In the genomic region with DNA sequence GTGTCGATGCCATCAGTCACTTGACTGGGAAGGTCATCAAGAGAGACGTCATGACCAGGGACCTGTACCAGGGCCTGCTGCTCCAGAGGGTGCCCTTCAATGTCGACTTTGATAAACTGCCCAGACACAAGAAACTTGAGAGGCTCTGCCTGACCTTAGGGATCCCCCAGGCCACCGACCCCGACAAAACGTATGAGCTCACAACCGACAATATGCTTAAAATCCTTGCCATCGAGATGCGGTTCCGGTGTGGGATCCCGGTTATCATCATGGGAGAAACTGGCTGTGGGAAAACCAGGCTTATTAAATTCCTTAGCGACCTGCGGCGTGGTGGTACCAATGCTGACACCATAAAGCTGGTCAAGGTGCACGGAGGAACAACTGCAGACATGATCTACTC, we compare ENCODE assay signal across 14 cellular contexts.
DNase-seq lines count a peak whose midpoint lies in the region; ATAC-seq and TF ChIP-seq lines count a peak whose summit lies in the region.
"Had no signal": no experiment of that assay in that cellular context is flagged by ENCODE, and none has a peak within 500 bp of the region (broad histone marks: within the 10 kb centered on the region; RNA-seq: fewer than 3 reads in every experiment).

No MANE protein-coding gene starts in this region.

- H3K27me3 ChIP-seq in HCT116 (ENCODE audit: insufficient read depth, low read length) = no peaks in the 10 kb centered on the region
- no peaks in the 10 kb centered on the region for H3K27me3 ChIP-seq in spleen (replicated peaks in 1 of 7)

- intact Hi-C loops in HCT116 (cut with micrococcal nuclease) = no loop called here
- intact Hi-C loops in spleen (cut with DNase I; ENCODE audit: low total_unique reads) = no loop called here

- H3K4me3 Mint-ChIP-seq in T-helper 1 cell treated with Interleukin-12 subunit alpha and Interleukin-12 subunit beta and Interleukin-4 antibody, amounts not matched to agents 30 μg/mL and 1 μg/mL, for 36 hours = no peak overlapping the region
- peak overlapping the region; percentile 53 for H3K4me3 Mint-ChIP-seq in endothelial cell (ENCODE audit: unreplicated experiment)
- H3K4me3 Mint-ChIP-seq: CD14-positive monocyte; CD8-positive, alpha-beta T cell; IgD-negative memory B cell had no signal

- no peaks in the 10 kb centered on the region for H3K9me3 Mint-ChIP-seq in T-helper 1 cell treated with Interleukin-12 subunit alpha and Interleukin-12 subunit beta and Interleukin-4 antibody, amounts not matched to agents 30 μg/mL and 1 μg/mL, for 36 hours
- no peaks in the 10 kb centered on the region for H3K9me3 Mint-ChIP-seq in endothelial cell (ENCODE audit: unreplicated experiment)
- H3K9me3 Mint-ChIP-seq: CD8-positive, alpha-beta T cell; IgD-negative memory B cell had no signal

- H4K20me1 ChIP-seq in HCT116 (ENCODE audit: insufficient read depth) = no peaks in the 10 kb centered on the region

- no peaks in the 10 kb centered on the region for H3K9me2 ChIP-seq in HCT116 (ENCODE audit: insufficient read depth)

- no peak for ATAC-seq in HCT116
- ATAC-seq: CD8-positive, alpha-beta T cell had no signal

- H3K27ac ChIP-seq in HCT116 (ENCODE audit: low read depth, low read length) (no peak overlapping the region), spleen (no peak overlapping the region)
- H3K27ac ChIP-seq: 22Rv1 had no signal

- H2AFZ ChIP-seq in HCT116 (ENCODE audit: low read depth, low read length, poor library complexity, severe bottlenecking) = no peak overlapping the region

- no peak overlapping the region for H3K9ac ChIP-seq in HCT116 (ENCODE audit: low read length)

- CTCF ChIA-PET in HCT116 (lab: Charles Lee) = no interaction called here

- RAD21 ChIA-PET in HCT116 (lab: Charles Lee; ENCODE audit: low non-redundant PET in 1 of 2, low total read pairs in 2 of 2, uncharacterized antibody in 2 of 2, unreplicated experiment in 2 of 2) = no interaction called here

- 92 to 97% (median 95%) methylated on average over 15 of the region's 15 CpGs for WGBS in spleen, 5 donors

- H3K4me1 ChIP-seq in HCT116 (ENCODE audit: control insufficient read depth in 1 of 2, insufficient read depth in 2 of 2, low read length in 2 of 2) (no peaks in the 10 kb centered on the region), spleen (no peaks in the 10 kb centered on the region)

- POLR2A ChIA-PET in HCT116 (lab: Charles Lee) = no interaction called here

- H3K4me1 Mint-ChIP-seq in T-helper 1 cell treated with Interleukin-12 subunit alpha and Interleukin-12 subunit beta and Interleukin-4 antibody, amounts not matched to agents 30 μg/mL and 1 μg/mL, for 36 hours (ENCODE audit: low read depth) = peaks cover 24% of the 10 kb centered on the region
- peaks cover 3% of the 10 kb centered on the region for H3K4me1 Mint-ChIP-seq in endothelial cell (ENCODE audit: unreplicated experiment)
- H3K4me1 Mint-ChIP-seq: CD14-positive monocyte had no signal

- TSS peak; percentile 25 for BruUV-seq in HCT116 (replicated peaks; lab: Mats Ljungman, UMichigan)

- TF ChIP-seq RAD21 in HCT116 (IDR thresholded peaks at IDR 0.05; ENCODE audit: low read depth) = no peak

- H3K4me3 ChIP-seq in HCT116 (replicated peaks in 1 of 2; ENCODE audit: low read depth in 1 of 2, low read length in 2 of 2) (no peak overlapping the region), spleen (no peak overlapping the region)

- no peak for DNase-seq in T-helper 1 cell
- DNase-seq in HCT116 (ENCODE audit: low read depth, low spot score) = no peak
- no peak for DNase-seq in endothelial cell (ENCODE audit: low spot score)
- peak; percentile 21 for DNase-seq in spleen
- DNase-seq in GM20000 (ENCODE audit: low spot score) = no peak
- no peak for DNase-seq in DMS153 (lab: John Stamatoyannopoulos, UW)
- DNase-seq: CD8-positive, alpha-beta T cell; COR-L47; DND-41; GDM1 had no signal

- peaks cover 75% of the 10 kb centered on the region for H3K36me3 Mint-ChIP-seq in T-helper 1 cell treated with Interleukin-12 subunit alpha and Interleukin-12 subunit beta and Interleukin-4 antibody, amounts not matched to agents 30 μg/mL and 1 μg/mL, for 36 hours (ENCODE audit: low read depth)
- peaks cover 64% of the 10 kb centered on the region for H3K36me3 Mint-ChIP-seq in endothelial cell (ENCODE audit: low read depth, unreplicated experiment)

- peak overlapping the region; percentile 20 for H3K27ac Mint-ChIP-seq in T-helper 1 cell treated with Interleukin-12 subunit alpha and Interleukin-12 subunit beta and Interleukin-4 antibody, amounts not matched to agents 30 μg/mL and 1 μg/mL, for 36 hours
- no peak overlapping the region for H3K27ac Mint-ChIP-seq in endothelial cell (ENCODE audit: unreplicated experiment)
- H3K27ac Mint-ChIP-seq: IgD-negative memory B cell had no signal

- H3K79me2 ChIP-seq in HCT116 (ENCODE audit: insufficient read depth, low read length) = no peaks in the 10 kb centered on the region

- TF ChIP-seq POLR2A in HCT116 (IDR thresholded peaks at IDR 0.05; ENCODE audit: borderline replicate concordance, extremely low read depth, insufficient read depth, insufficient read length) (no peak), spleen (IDR thresholded peaks at IDR 0.05) (no peak)

- H3K36me3 ChIP-seq in HCT116 (ENCODE audit: control insufficient read depth in 1 of 2, insufficient read depth in 2 of 2, low read length in 2 of 2) = peaks cover 12 to 32% of the 10 kb centered on the region in 2 experiments; a peak in 3 of 4 replicates
- peaks cover 19 to 100% (median 98%) of the 10 kb centered on the region in 6 donors for H3K36me3 ChIP-seq in spleen

- H3K9me3 ChIP-seq in HCT116 (ENCODE audit: control insufficient read depth in 1 of 2, insufficient read depth in 1 of 2, low read depth in 1 of 2, low read length in 2 of 2) (no peaks in the 10 kb centered on the region), spleen (no peaks in the 10 kb centered on the region)

- no peak overlapping the region for H3K4me2 ChIP-seq in HCT116 (ENCODE audit: low read length)

- no peak for TF ChIP-seq CTCF in HCT116 (IDR thresholded peaks at IDR 0.05 in 2 of 3, conservative IDR thresholded peaks at IDR 0.05 in 1 of 3; ENCODE audit: borderline replicate concordance in 1 of 3, insufficient read depth in 1 of 3, low read depth in 2 of 3, low read length in 2 of 3)
- no peak for TF ChIP-seq CTCF in endothelial cell (IDR thresholded peaks at IDR 0.05; ENCODE audit: unreplicated experiment)
- TF ChIP-seq CTCF in spleen (IDR thresholded peaks at IDR 0.05 in 8 of 11, conservative IDR thresholded peaks at IDR 0.05 in 3 of 11) = no peak
- no peak for TF ChIP-seq CTCF in GM20000 (IDR thresholded peaks at IDR 0.05; ENCODE audit: extremely low read depth, missing control alignments)

- no peaks in the 10 kb centered on the region for H3K27me3 Mint-ChIP-seq in T-helper 1 cell treated with Interleukin-12 subunit alpha and Interleukin-12 subunit beta and Interleukin-4 antibody, amounts not matched to agents 30 μg/mL and 1 μg/mL, for 36 hours (ENCODE audit: low read depth)
- peaks cover 6% of the 10 kb centered on the region for H3K27me3 Mint-ChIP-seq in endothelial cell (ENCODE audit: unreplicated experiment)
- H3K27me3 Mint-ChIP-seq: IgD-negative memory B cell had no signal

TF ChIP-seq in HCT116, 20 proteins besides CTCF, POLR2A, EP300 and RAD21:
- TF ChIP-seq EZH2phosphoT487 (IDR thresholded peaks at IDR 0.05; ENCODE audit: borderline replicate concordance) = no peak
- TF ChIP-seq, protein P1, sequence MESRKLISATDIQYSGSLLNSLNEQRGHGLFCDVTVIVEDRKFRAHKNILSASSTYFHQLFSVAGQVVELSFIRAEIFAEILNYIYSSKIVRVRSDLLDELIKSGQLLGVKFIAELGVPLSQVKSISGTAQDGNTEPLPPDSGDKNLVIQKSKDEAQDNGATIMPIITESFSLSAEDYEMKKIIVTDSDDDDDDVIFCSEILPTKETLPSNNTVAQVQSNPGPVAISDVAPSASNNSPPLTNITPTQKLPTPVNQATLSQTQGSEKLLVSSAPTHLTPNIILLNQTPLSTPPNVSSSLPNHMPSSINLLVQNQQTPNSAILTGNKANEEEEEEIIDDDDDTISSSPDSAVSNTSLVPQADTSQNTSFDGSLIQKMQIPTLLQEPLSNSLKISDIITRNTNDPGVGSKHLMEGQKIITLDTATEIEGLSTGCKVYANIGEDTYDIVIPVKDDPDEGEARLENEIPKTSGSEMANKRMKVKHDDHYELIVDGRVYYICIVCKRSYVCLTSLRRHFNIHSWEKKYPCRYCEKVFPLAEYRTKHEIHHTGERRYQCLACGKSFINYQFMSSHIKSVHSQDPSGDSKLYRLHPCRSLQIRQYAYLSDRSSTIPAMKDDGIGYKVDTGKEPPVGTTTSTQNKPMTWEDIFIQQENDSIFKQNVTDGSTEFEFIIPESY (IDR thresholded peaks at IDR 0.05; ENCODE audit: extremely low read depth, insufficient replicate concordance, low read length) = no peak
- TF ChIP-seq YY1 (IDR thresholded peaks at IDR 0.05; ENCODE audit: extremely low read depth, insufficient replicate concordance, low read depth, low read length) = no peak
- no peak for TF ChIP-seq POLR2AphosphoS5 (IDR thresholded peaks at IDR 0.05; ENCODE audit: low read depth, low read length)
- no peak for TF ChIP-seq ZNF274 (IDR thresholded peaks at IDR 0.05; ENCODE audit: low read depth, low read length)
TF ChIP-seq in HCT116: peak in this region for 0.
